In the genomic region with DNA sequence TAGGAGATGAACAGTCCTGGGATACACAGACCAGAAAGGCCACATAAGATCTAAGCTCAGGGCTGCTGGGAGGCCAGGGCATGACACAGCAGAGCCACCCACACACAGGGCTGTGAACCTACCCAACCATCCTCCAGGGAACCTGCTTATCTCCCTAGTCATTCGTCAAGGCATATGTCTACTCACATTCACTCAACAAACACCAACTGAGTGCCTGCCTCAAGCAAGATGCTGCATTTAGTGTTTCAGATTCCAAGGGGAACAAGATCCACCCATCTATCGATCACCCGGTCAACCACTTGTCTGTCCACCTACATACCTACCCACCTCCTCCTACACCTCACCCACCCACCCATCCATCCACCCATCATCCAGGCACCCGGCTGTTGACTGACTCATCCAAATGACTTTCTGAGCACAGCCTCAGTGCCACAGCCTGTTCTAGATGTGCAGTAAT, we compare ENCODE assay signal across 1 cellular context.
TF ChIP-seq lines count a peak whose summit lies in the region.

No MANE protein-coding gene starts in this region.

TF ChIP-seq in endothelial cell of umbilical vein, 7 proteins besides CTCF, POLR2A, EP300 and RAD21 (continued from another document):
- TF ChIP-seq FOS (IDR thresholded peaks at IDR 0.05; ENCODE audit: borderline replicate concordance, insufficient read depth, low read length), result no peak
- no peak for TF ChIP-seq POLR2AphosphoS5 (IDR thresholded peaks at IDR 0.05; ENCODE audit: insufficient read depth, low read depth, low read length)
- no peak for TF ChIP-seq EZH2 (IDR thresholded peaks at IDR 0.05; ENCODE audit: borderline replicate concordance, low read depth, low read length, severe bottlenecking)
